ENCODE assay signal across 24 cellular contexts in genomic region chr2:216537366-216537765, GRCh38. TPM values are rescaled to one million over a fixed set of nuclear protein-coding genes. Genes with fewer than 3 reads are reported as not detected.
DNase-seq lines count a peak whose midpoint lies in the region; ATAC-seq, FAIRE-seq and TF ChIP-seq lines count a peak whose summit lies in the region.
"Had no signal": no experiment of that assay in that cellular context is flagged by ENCODE, and none has a peak within 500 bp of the region (broad histone marks: within the 10 kb centered on the region; RNA-seq: fewer than 3 reads in every experiment).

No MANE protein-coding gene starts in this region.

- H3K9ac ChIP-seq in HepG2 (ENCODE audit: insufficient read depth, low read depth, low read length) (no peak overlapping the region), mesendoderm (ENCODE audit: low read length) (no peak overlapping the region)
- H3K9ac ChIP-seq: BLaER1 had no signal

- no peak overlapping the region for H3K18ac ChIP-seq in mesendoderm (ENCODE audit: low read length)

- WGBS in HepG2 (ENCODE audit: low lambda C conversion rate): 77% methylated on average over 4 of the region's 4 CpGs
- WGBS in right lobe of liver (ENCODE audit: insufficient coverage, low coverage, low lambda C conversion rate, missing lambda C conversion rate): 100% methylated on average over 1 of the region's 4 CpGs
- no CpG with 5 or more reads among the region's 4 CpGs for WGBS in mesendoderm (ENCODE audit: extremely low coverage, insufficient coverage, low lambda C conversion rate)

- no peaks in the 10 kb centered on the region for H3K36me3 ChIP-seq in HepG2 (replicated peaks in 1 of 2; ENCODE audit: control insufficient read depth in 1 of 2, insufficient read depth in 2 of 2, low read length in 2 of 2)
- no peaks in the 10 kb centered on the region for H3K36me3 ChIP-seq in right lobe of liver
- H3K36me3 ChIP-seq in mesendoderm (ENCODE audit: control insufficient read depth, insufficient read depth, low read length): no peaks in the 10 kb centered on the region
- H3K36me3 ChIP-seq: BLaER1, transverse colon had no signal

- CTCF ChIA-PET in HepG2 (lab: Yijun Ruan, JAX; ENCODE audit: low intra/inter-chr PET ratio, low total read pairs): no interaction called here

- no peak for DNase-seq in HepG2 (ENCODE audit: low spot score)
- DNase-seq in right lobe of liver: no peak
- DNase-seq in chondrocyte (ENCODE audit: low spot score): no peak
- DNase-seq in nephron progenitor cell: no peak
- no peak for DNase-seq in mesendoderm
- DNase-seq: activated B cell treated with CpG ODN at 0.5 μM for 24 hours; activated CD4-positive, alpha-beta T cell treated with anti-CD3 and anti-CD28 coated beads, Interleukin-2, amount 50 U/mL, for 48 hours; activated naive CD4-positive, alpha-beta T cell treated with Interleukin-2 at 50 U/mL for 16 hours; body of pancreas; effector CD8-positive, alpha-beta T cell; HFFc6; NCI-H1048; stimulated activated CD4-positive, alpha-beta T cell treated with anti-CD3 and anti-CD28 coated beads, Interleukin-2, amount 100 ng/mL, for 48 hours; T1000; transverse colon had no signal

- H3K27ac Mint-ChIP-seq in chondrocyte (ENCODE audit: unreplicated experiment): peak overlapping the region; percentile 94
- H3K27ac Mint-ChIP-seq in nephron progenitor cell: peak overlapping the region; percentile 79
- H3K27ac Mint-ChIP-seq: activated B cell treated with CpG ODN at 0.5 μM for 24 hours, memory B cell had no signal

- H3K36me3 Mint-ChIP-seq in chondrocyte (ENCODE audit: low read depth) (no peaks in the 10 kb centered on the region), nephron progenitor cell (ENCODE audit: low read depth) (peaks cover 6% of the 10 kb centered on the region)
- H3K36me3 Mint-ChIP-seq: memory B cell had no signal

- H3K27me3 ChIP-seq in HepG2 (ENCODE audit: control insufficient read depth in 1 of 2, insufficient read depth in 2 of 2, low read length in 2 of 2): peaks cover 0 to 8% of the 10 kb centered on the region in 2 experiments; a peak in 1 of 5 replicates
- H3K27me3 ChIP-seq in right lobe of liver: no peaks in the 10 kb centered on the region
- no peaks in the 10 kb centered on the region for H3K27me3 ChIP-seq in mesendoderm (ENCODE audit: insufficient read depth, low read length, poor library complexity)
- H3K27me3 ChIP-seq: BLaER1, body of pancreas, transverse colon had no signal

- no peak for TF ChIP-seq EP300 in HepG2 (IDR thresholded peaks at IDR 0.05; ENCODE audit: low read depth in 2 of 2, low read length in 2 of 2)
- no peak for TF ChIP-seq EP300 in HepG2 (CRISPR knock-in tag; IDR thresholded peaks at IDR 0.05; ENCODE audit: borderline replicate concordance)

- H3K4me2 ChIP-seq in HepG2 (ENCODE audit: low read depth, low read length) (no peak overlapping the region), mesendoderm (ENCODE audit: low read length) (no peak overlapping the region)
- H3K4me2 ChIP-seq: BLaER1 had no signal

- H3K9me3 ChIP-seq in HepG2 (ENCODE audit: low read length) (no peaks in the 10 kb centered on the region), right lobe of liver (no peaks in the 10 kb centered on the region)
- H3K9me3 ChIP-seq: body of pancreas, transverse colon had no signal

- no peak overlapping the region for H2AFZ ChIP-seq in HepG2 (ENCODE audit: low read length)

- POLR2A ChIA-PET in HepG2 (lab: Yijun Ruan, JAX): no interaction called here

- no peak overlapping the region for H3K23ac ChIP-seq in mesendoderm (ENCODE audit: low read length)

- intact Hi-C loops in HepG2 (cut with micrococcal nuclease; ENCODE audit: unreplicated experiment): no loop called here
- intact Hi-C loops in right lobe of liver (cut with DNase I): no loop called here

- H2BK120ac ChIP-seq in mesendoderm (ENCODE audit: low read depth, low read length): no peak overlapping the region

- H4K5ac ChIP-seq in mesendoderm (ENCODE audit: low read length): no peak overlapping the region

- no peaks in the 10 kb centered on the region for H3K79me1 ChIP-seq in mesendoderm (ENCODE audit: low read length)

- H3K4me3 Mint-ChIP-seq in chondrocyte (ENCODE audit: unreplicated experiment): no peak overlapping the region
- no peak overlapping the region for H3K4me3 Mint-ChIP-seq in nephron progenitor cell
- H3K4me3 Mint-ChIP-seq: activated B cell treated with CpG ODN at 0.5 μM for 24 hours, memory B cell had no signal

- TF ChIP-seq POLR2A in HepG2 (IDR thresholded peaks at IDR 0.05; ENCODE audit: insufficient read depth in 1 of 2, low read depth in 2 of 2, low read length in 2 of 2) (no peak), right lobe of liver (IDR thresholded peaks at IDR 0.05) (no peak)

- no peaks in the 10 kb centered on the region for H4K20me1 ChIP-seq in HepG2 (ENCODE audit: insufficient read depth, low read length)
- H4K20me1 ChIP-seq: BLaER1 had no signal

- H2BK15ac ChIP-seq in mesendoderm (replicated peaks; ENCODE audit: low read depth): no peak overlapping the region

- H3K27me3 Mint-ChIP-seq in chondrocyte (ENCODE audit: low read depth) (no peaks in the 10 kb centered on the region), nephron progenitor cell (ENCODE audit: low read depth, poor library complexity) (peaks cover 3% of the 10 kb centered on the region)

- no peak for FAIRE-seq in HepG2 (lab: Jason Lieb, UNC)
- FAIRE-seq: colon, G401.6 had no signal

- no peak overlapping the region for H4K8ac ChIP-seq in mesendoderm (ENCODE audit: low read depth, low read length)

- ATAC-seq in HepG2 (no peak), right lobe of liver (no peak), HG03045 (IDR thresholded peaks at IDR 0.05; ENCODE audit: unreplicated experiment) (no peak), GM21360 (IDR thresholded peaks at IDR 0.05; ENCODE audit: unreplicated experiment) (no peak), GM19463 (IDR thresholded peaks at IDR 0.05; ENCODE audit: unreplicated experiment) (no peak)
- ATAC-seq: body of pancreas had no signal

- H3K4me3 ChIP-seq in HepG2 (replicated peaks in 1 of 3; ENCODE audit: insufficient read depth in 1 of 3, low read depth in 2 of 3, low read length in 3 of 3): no peak overlapping the region
- no peak overlapping the region for H3K4me3 ChIP-seq in right lobe of liver
- H3K4me3 ChIP-seq in mesendoderm (ENCODE audit: low read length): no peak overlapping the region
- H3K4me3 ChIP-seq: BLaER1, body of pancreas, smooth muscle cell, transverse colon had no signal

- TF ChIP-seq CTCF in HepG2 (CRISPR knock-in tag; IDR thresholded peaks at IDR 0.05) (no peak), right lobe of liver (IDR thresholded peaks at IDR 0.05) (no peak), chondrocyte (IDR thresholded peaks at IDR 0.05) (no peak), nephron progenitor cell (IDR thresholded peaks at IDR 0.05) (no peak)

- H3K4ac ChIP-seq in mesendoderm (ENCODE audit: low read depth, low read length): no peak overlapping the region

- BruUV-seq in HepG2 (replicated peaks; lab: Mats Ljungman, UMichigan): no TSS peak

- TF ChIP-seq RAD21 in HepG2 (CRISPR knock-in tag; IDR thresholded peaks at IDR 0.05): no peak

- in situ Hi-C loops in HepG2 (cut with HindIII; ENCODE audit: extremely low pct_ligation_motif_present, low pct_unique_long_range_greater_than_20kb): no loop called here

- H3K9me3 Mint-ChIP-seq in chondrocyte (ENCODE audit: low read depth) (no peaks in the 10 kb centered on the region), nephron progenitor cell (no peaks in the 10 kb centered on the region)
- H3K9me3 Mint-ChIP-seq: activated B cell treated with CpG ODN at 0.5 μM for 24 hours, HFFc6 had no signal

- no peak overlapping the region for H2BK5ac ChIP-seq in mesendoderm (ENCODE audit: low read length)

- H3K4me1 ChIP-seq in HepG2 (ENCODE audit: insufficient read depth, low read length): peaks cover 76% of the 10 kb centered on the region
- H3K4me1 ChIP-seq in right lobe of liver: peaks cover 0 to 27% (median 11%) of the 10 kb centered on the region in 4 donors
- no peaks in the 10 kb centered on the region for H3K4me1 ChIP-seq in mesendoderm (ENCODE audit: control insufficient read depth, low read depth, low read length)

- no peak overlapping the region for H3K27ac ChIP-seq in HepG2 (ENCODE audit: extremely low read length, insufficient read depth, low read length)
- H3K27ac ChIP-seq in right lobe of liver: no peak overlapping the region
- H3K27ac ChIP-seq in mesendoderm (ENCODE audit: low read depth, low read length): no peak overlapping the region
- H3K27ac ChIP-seq: BLaER1, HL-60, transverse colon had no signal

- peaks cover 70% of the 10 kb centered on the region for H3K4me1 Mint-ChIP-seq in chondrocyte (ENCODE audit: low read depth)
- H3K4me1 Mint-ChIP-seq in nephron progenitor cell: peaks cover 63% of the 10 kb centered on the region
- H3K4me1 Mint-ChIP-seq: activated B cell treated with CpG ODN at 0.5 μM for 24 hours, memory B cell had no signal

- H3K79me2 ChIP-seq in HepG2 (ENCODE audit: insufficient read depth, low read length) (no peaks in the 10 kb centered on the region), mesendoderm (ENCODE audit: control insufficient read depth, insufficient read depth, low read length) (no peaks in the 10 kb centered on the region)

- H3K56ac ChIP-seq in mesendoderm (ENCODE audit: low read length): no peak overlapping the region

- H2AK5ac ChIP-seq in mesendoderm (ENCODE audit: low read length): no peak overlapping the region

RNA-seq across cellular contexts. Expression of gene RPL37A, which starts 38.7 kb away (rescaled TPM):
- total RNA-seq in HepG2 (2016; rRNA removed; fragmentation: Illumina TruSeq; extraction: Trizol) (6,902 and 7,071 TPM in 2 replicates), right lobe of liver (100 to 1,000 TPM; 383 to 894 (median 710) TPM), chondrocyte (2,015 to 2,317 TPM (median 2,049 TPM) in 3 replicates)
- 11,484 and 12,287 TPM in 2 replicates for total RNA-seq in HepG2 (2016; cell fraction: cytosol; rRNA removed; fragmentation: Illumina TruSeq; extraction: Trizol; ENCODE audit: low read depth)
- 6,918 and 7,424 TPM in 2 replicates for total RNA-seq in HepG2 (2016; cell fraction: insoluble cytoplasmic fraction; rRNA removed; fragmentation: Illumina TruSeq; extraction: Trizol)
- total RNA-seq in HepG2 (2016; cell fraction: membrane; rRNA removed; fragmentation: Illumina TruSeq; extraction: Trizol): 16,795 and 17,457 TPM in 2 replicates
- 2,427 and 2,707 TPM in 2 replicates for total RNA-seq in HepG2 (2016; cell fraction: nucleus; rRNA removed; fragmentation: Illumina TruSeq; extraction: Trizol)
- polyA plus RNA-seq in HepG2 (2011; rRNA removed): 7,317 and 7,910 TPM in 2 replicates
- polyA plus RNA-seq in HepG2 (2011; cell fraction: cytosol; rRNA removed): 3,435 and 3,576 TPM in 2 replicates
- polyA plus RNA-seq in HepG2 (2011; cell fraction: nucleus; rRNA removed): 934 and 1,174 TPM in 2 replicates
- 7,692 and 8,090 TPM in 2 replicates for polyA plus RNA-seq in HepG2 (2012)
- polyA plus RNA-seq in HepG2 (2016; cell fraction: cytosol; fragmentation: Illumina TruSeq; extraction: Trizol; ENCODE audit: low read depth): 11,969 and 13,234 TPM in 2 replicates
- polyA plus RNA-seq in HepG2 (2016; cell fraction: insoluble cytoplasmic fraction; fragmentation: Illumina TruSeq; extraction: Trizol; ENCODE audit: low read depth): 6,005 and 6,067 TPM in 2 replicates
- polyA plus RNA-seq in HepG2 (2016; cell fraction: membrane; fragmentation: Illumina TruSeq; extraction: Trizol; ENCODE audit: low read depth): 14,650 and 14,956 TPM in 2 replicates
- 4,147 and 4,271 TPM in 2 replicates for polyA plus RNA-seq in HepG2 (2016; cell fraction: nucleus; fragmentation: Illumina TruSeq; extraction: Trizol; ENCODE audit: insufficient read depth, low read depth)
- 537 and 682 TPM in 2 replicates for polyA minus RNA-seq in HepG2 (2011; rRNA and poly(A)+ RNA removed; ENCODE audit: low replicate concordance)
- 1,971 TPM in 2 replicates for polyA minus RNA-seq in HepG2 (2011; cell fraction: cytosol; rRNA and poly(A)+ RNA removed)
- polyA minus RNA-seq in HepG2 (2011; cell fraction: nucleus; rRNA and poly(A)+ RNA removed): 601 and 721 TPM in 2 replicates
- polyA plus RNA-seq in mesendoderm (2013, experiment 1 of 2): 10,990 TPM
- 10,919 TPM for polyA plus RNA-seq in mesendoderm (2013, experiment 2 of 2)
